In the genomic region with DNA sequence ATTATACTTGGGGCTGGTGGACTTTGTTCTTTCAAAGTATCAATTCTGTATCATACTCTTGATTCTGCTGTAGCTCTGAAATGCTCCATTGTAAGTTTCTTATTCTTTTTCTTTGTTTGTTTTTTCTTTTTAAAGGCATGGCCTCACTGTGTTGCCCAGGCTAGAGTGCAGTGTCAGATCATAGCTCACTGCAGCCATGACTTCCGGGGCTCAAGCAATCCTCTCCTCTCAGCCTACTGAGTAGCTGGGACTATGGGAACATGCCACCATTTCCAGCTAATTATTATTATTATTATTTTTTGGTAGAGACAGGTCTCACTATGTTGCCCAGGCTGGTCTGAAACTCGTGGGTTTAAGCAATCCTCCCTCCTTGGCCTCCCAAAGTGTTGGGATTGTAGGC, we compare ENCODE assay signal across 23 cellular contexts.
"Had no signal": no experiment of that assay in that cellular context is flagged by ENCODE, and none has a peak within 500 bp of the region (broad histone marks: within the 10 kb centered on the region; RNA-seq: fewer than 3 reads in every experiment).

No MANE protein-coding gene starts in this region.

- H3K4me3 Mint-ChIP-seq: immature natural killer cell; memory B cell; natural killer cell treated with Interleukin-12 subunit alpha and Interleukin-12 subunit beta and Interleukin-15 and Interleukin-18, amount 100 ng/mL, for 72 hours; neural progenitor cell had no signal

- FAIRE-seq: endometrium, kidney had no signal

- H3K27ac Mint-ChIP-seq: memory B cell; natural killer cell treated with Interleukin-12 subunit alpha and Interleukin-12 subunit beta and Interleukin-15 and Interleukin-18, amount 100 ng/mL, for 72 hours had no signal

- H3K4me3 ChIP-seq: esophagus squamous epithelium, gastroesophageal sphincter, left ventricle myocardium inferior, lower lobe of right lung, neural progenitor cell, ovary, psoas muscle, right lobe of liver, thyroid gland, upper lobe of left lung had no signal

- H3K36me3 Mint-ChIP-seq: immature natural killer cell; memory B cell; natural killer cell treated with Interleukin-12 subunit alpha and Interleukin-12 subunit beta and Interleukin-15 and Interleukin-18, amount 100 ng/mL, for 72 hours; neural progenitor cell had no signal

- ATAC-seq: gastroesophageal sphincter; left cardiac atrium; lower lobe of right lung; natural killer cell treated with Interleukin-12 subunit alpha and Interleukin-12 subunit beta and Interleukin-15 and Interleukin-18, amount 100 ng/mL, for 72 hours; psoas muscle; right lobe of liver had no signal

- H3K9ac ChIP-seq: neural progenitor cell had no signal

- H3K27me3 ChIP-seq: ovary, right lobe of liver, thyroid gland, upper lobe of left lung had no signal

- H3K36me3 ChIP-seq: esophagus squamous epithelium, gastroesophageal sphincter, left ventricle myocardium inferior, lower lobe of right lung, neural progenitor cell, ovary, right lobe of liver, thyroid gland, upper lobe of left lung had no signal

- H3K27ac ChIP-seq: esophagus squamous epithelium, gastroesophageal sphincter, left ventricle myocardium inferior, lower lobe of right lung, neural progenitor cell, ovary, psoas muscle, right lobe of liver, thyroid gland, upper lobe of left lung had no signal

- H2AFZ ChIP-seq: neural progenitor cell had no signal

- DNase-seq: effector memory CD4-positive, alpha-beta T cell; esophagus squamous epithelium; foreskin fibroblast; immature natural killer cell; left cardiac atrium; left ventricle myocardium inferior; midbrain; nucleus accumbens; ovary; psoas muscle; retina; stimulated activated CD4-positive, alpha-beta T cell treated with anti-CD3 and anti-CD28 coated beads, Interleukin-2, amount 100 ng/mL, for 24 hours; stimulated activated naive CD4-positive, alpha-beta T cell; thyroid gland; upper lobe of left lung had no signal

- H3K4me1 ChIP-seq: neural progenitor cell, thyroid gland had no signal

- H3K9me3 Mint-ChIP-seq: immature natural killer cell; memory B cell; natural killer cell treated with Interleukin-12 subunit alpha and Interleukin-12 subunit beta and Interleukin-15 and Interleukin-18, amount 100 ng/mL, for 72 hours; neural progenitor cell had no signal

- H3K4me2 ChIP-seq: neural progenitor cell had no signal

- H3K9me3 ChIP-seq: esophagus squamous epithelium, gastroesophageal sphincter, left ventricle myocardium inferior, lower lobe of right lung, ovary, psoas muscle, right lobe of liver, thyroid gland, upper lobe of left lung had no signal
